Comparison of ENCODE assay signal across 13 cellular contexts in the genomic region with DNA sequence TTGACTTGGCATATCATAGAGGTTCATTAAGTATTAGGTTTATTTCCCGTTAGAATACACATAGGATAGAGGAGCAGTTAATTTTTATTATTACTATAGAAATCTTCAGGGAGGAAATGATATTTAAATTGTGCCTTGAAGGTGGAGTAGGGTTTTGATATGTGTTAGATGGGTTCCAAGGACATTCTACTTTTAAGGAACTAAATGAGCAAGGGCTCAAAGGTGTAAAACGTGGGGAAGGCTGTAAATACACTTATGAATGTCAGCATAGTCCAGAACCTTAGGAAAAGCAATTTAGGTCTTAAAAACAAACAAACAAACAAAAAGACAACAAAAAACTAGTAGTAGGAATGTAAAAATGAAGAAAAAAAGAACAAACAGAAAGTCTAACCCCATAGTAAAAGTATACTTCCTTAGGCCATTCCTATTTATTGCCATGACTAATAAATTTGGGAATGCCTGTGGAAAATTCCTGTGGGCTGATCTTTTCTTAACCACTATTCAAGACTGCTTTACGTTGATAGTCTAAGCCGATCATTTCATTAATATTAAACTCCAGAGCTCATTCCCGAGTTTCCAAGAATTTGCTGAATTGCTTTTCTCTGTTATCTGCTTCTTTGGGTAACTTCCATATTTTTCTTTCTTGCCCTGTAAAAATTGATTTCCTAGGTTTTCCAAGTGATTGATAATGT.
DNase-seq lines count a peak whose midpoint lies in the region; ATAC-seq, FAIRE-seq and TF ChIP-seq lines count a peak whose summit lies in the region.
"Had no signal": no experiment of that assay in that cellular context is flagged by ENCODE, and none has a peak within 500 bp of the region (broad histone marks: within the 10 kb centered on the region; RNA-seq: fewer than 3 reads in every experiment).

No MANE protein-coding gene starts in this region.

- H3K9ac ChIP-seq in keratinocyte (ENCODE audit: control insufficient read depth, extremely low read depth, insufficient read depth, low read length) = peak overlapping the region; percentile 38

- no peaks in the 10 kb centered on the region for H3K27me3 Mint-ChIP-seq in CD4-positive, alpha-beta memory T cell
- H3K27me3 Mint-ChIP-seq: activated naive CD4-positive, alpha-beta T cell treated with anti-CD3 and anti-CD28 coated beads, Interleukin-2, amount 50 U/mL, for 24 hours; IgD-negative memory B cell had no signal

- no peaks in the 10 kb centered on the region for H3K4me1 Mint-ChIP-seq in CD4-positive, alpha-beta memory T cell
- H3K4me1 Mint-ChIP-seq: activated naive CD4-positive, alpha-beta T cell treated with anti-CD3 and anti-CD28 coated beads, Interleukin-2, amount 50 U/mL, for 24 hours; stimulated activated effector memory CD8-positive, alpha-beta T cell treated with anti-CD3 and anti-CD28 coated beads, Interleukin-12 subunit alpha, Interleukin-12 subunit beta, amount 100 ng/mL, for 72 hours had no signal

- TF ChIP-seq CTCF in HFF-Myc (IDR thresholded peaks at IDR 0.05; ENCODE audit: low read depth, low read length, missing control alignments) (no peak), astrocyte of the cerebellum (IDR thresholded peaks at IDR 0.05; ENCODE audit: low read depth, low read length, missing control alignments) (no peak), keratinocyte (optimal IDR thresholded peaks at IDR 0.05 in 1 of 3, IDR thresholded peaks at IDR 0.05 in 1 of 3, conservative IDR thresholded peaks at IDR 0.05 in 1 of 3; ENCODE audit: extremely low read depth in 1 of 3, insufficient read depth in 2 of 3, low read length in 3 of 3) (no peak), tibial artery (IDR thresholded peaks at IDR 0.05) (no peak)

- dilution Hi-C loops in keratinocyte (cut with MboI; ENCODE audit: extremely low pct_ligation_motif_present, low sequenced_read_pairs) = no loop called here

- H3K4me2 ChIP-seq in keratinocyte (ENCODE audit: control insufficient read depth, extremely low read depth, insufficient read depth, low read depth, low read length) = peak overlapping the region; percentile 80

- POLR2A ChIA-PET in CD4-positive, alpha-beta memory T cell (lab: Charles Lee; ENCODE audit: partially characterized antibody) = no interaction called here

- CTCF ChIA-PET in CD4-positive, alpha-beta memory T cell (lab: Charles Lee; ENCODE audit: partially characterized antibody) = no interaction called here

- peaks cover 0 to 3% (median 0%) of the 10 kb centered on the region in 8 donors for H3K9me3 Mint-ChIP-seq in CD4-positive, alpha-beta memory T cell
- H3K9me3 Mint-ChIP-seq: stimulated activated effector memory CD8-positive, alpha-beta T cell treated with anti-CD3 and anti-CD28 coated beads, Interleukin-12 subunit alpha, Interleukin-12 subunit beta, amount 100 ng/mL, for 72 hours had no signal

- H3K4me3 Mint-ChIP-seq in CD4-positive, alpha-beta memory T cell = no peak overlapping the region
- H3K4me3 Mint-ChIP-seq: activated naive CD4-positive, alpha-beta T cell treated with anti-CD3 and anti-CD28 coated beads, Interleukin-2, amount 50 U/mL, for 24 hours; IgD-negative memory B cell; stimulated activated effector memory CD8-positive, alpha-beta T cell treated with anti-CD3 and anti-CD28 coated beads, Interleukin-12 subunit alpha, Interleukin-12 subunit beta, amount 100 ng/mL, for 72 hours had no signal

- no peak for ATAC-seq in GM21619 (IDR thresholded peaks at IDR 0.05; ENCODE audit: unreplicated experiment)
- ATAC-seq: lower lobe of right lung; stimulated activated effector memory CD8-positive, alpha-beta T cell treated with anti-CD3 and anti-CD28 coated beads, Interleukin-12 subunit alpha, Interleukin-12 subunit beta, amount 100 ng/mL, for 72 hours had no signal

- H3K27ac ChIP-seq in keratinocyte (ENCODE audit: control insufficient read depth, insufficient read depth, low read length) = peak overlapping the region; percentile 62
- peak overlapping the region; percentile 27 to 43 for H3K27ac ChIP-seq in tibial artery
- no peak overlapping the region for H3K27ac ChIP-seq in CD4-positive, alpha-beta memory T cell (ENCODE audit: low read depth, low read length)
- H3K27ac ChIP-seq: epithelial cell of prostate, lower lobe of right lung had no signal

- H2AFZ ChIP-seq in keratinocyte (ENCODE audit: control insufficient read depth, low read length) = peak overlapping the region; percentile 44

- DNase-seq in HFF-Myc (ENCODE audit: extremely low read depth, low read depth) (peak; percentile 84), astrocyte of the cerebellum (ENCODE audit: low read depth) (peak; percentile 73), keratinocyte (ENCODE audit: low read depth, low spot score) (peak; percentile 21), tibial artery (no peak), GM19239 (ENCODE audit: insufficient read length, low spot score) (no peak)
- no peak for DNase-seq in CD4-positive, alpha-beta memory T cell
- DNase-seq: activated CD4-positive, alpha-beta T cell treated with anti-CD3 and anti-CD28 coated beads, Interleukin-2, amount 50 U/mL, for 1 hour; lower lobe of right lung had no signal

- no peaks in the 10 kb centered on the region for H3K36me3 ChIP-seq in keratinocyte (ENCODE audit: control insufficient read depth in 2 of 2, extremely low read depth in 1 of 2, insufficient read depth in 2 of 2, low read length in 2 of 2)
- no peaks in the 10 kb centered on the region for H3K36me3 ChIP-seq in tibial artery
- H3K36me3 ChIP-seq in CD4-positive, alpha-beta memory T cell (ENCODE audit: insufficient read depth, low read length) = no peaks in the 10 kb centered on the region
- H3K36me3 ChIP-seq: lower lobe of right lung had no signal

- in situ Hi-C loops in astrocyte of the cerebellum (cut with HindIII; ENCODE audit: low sequenced_read_pairs) = no loop called here

- FAIRE-seq in keratinocyte (lab: Jason Lieb, UNC) = peak; percentile 86
- FAIRE-seq in GM19239 (lab: Jason Lieb, UNC) = no peak

- peaks cover 0 to 8% of the 10 kb centered on the region in 2 donors for H3K36me3 Mint-ChIP-seq in CD4-positive, alpha-beta memory T cell
- H3K36me3 Mint-ChIP-seq: stimulated activated effector memory CD8-positive, alpha-beta T cell treated with anti-CD3 and anti-CD28 coated beads, Interleukin-12 subunit alpha, Interleukin-12 subunit beta, amount 100 ng/mL, for 72 hours had no signal

- no peaks in the 10 kb centered on the region for H3K9me1 ChIP-seq in keratinocyte (ENCODE audit: control insufficient read depth, extremely low read depth, insufficient read depth, low read length)

- no peak overlapping the region; the same call in 1 of the 2 replicates for H3K4me3 ChIP-seq in HFF-Myc (replicated peaks; ENCODE audit: low read depth, low read length)
- no peak overlapping the region for H3K4me3 ChIP-seq in astrocyte of the cerebellum (ENCODE audit: low read depth, low read length)
- peak overlapping the region in 2 of 3 experiments; percentile 40 to 55 for H3K4me3 ChIP-seq in keratinocyte (ENCODE audit: control insufficient read depth in 2 of 3, extremely low read depth in 1 of 3, insufficient read depth in 2 of 3, low read depth in 1 of 3, low read length in 3 of 3)
- no peak overlapping the region for H3K4me3 ChIP-seq in tibial artery
- no peak overlapping the region for H3K4me3 ChIP-seq in CD4-positive, alpha-beta memory T cell (ENCODE audit: low read length in 2 of 2)
- H3K4me3 ChIP-seq: lower lobe of right lung had no signal

- H3K9me3 ChIP-seq in keratinocyte (ENCODE audit: control insufficient read depth, low read depth, low read length) = no peaks in the 10 kb centered on the region
- no peaks in the 10 kb centered on the region for H3K9me3 ChIP-seq in tibial artery
- no peaks in the 10 kb centered on the region for H3K9me3 ChIP-seq in CD4-positive, alpha-beta memory T cell (ENCODE audit: control insufficient read depth in 1 of 2, low read length in 2 of 2)
- H3K9me3 ChIP-seq: lower lobe of right lung had no signal

- peaks cover 19% of the 10 kb centered on the region for H3K4me1 ChIP-seq in keratinocyte (ENCODE audit: control insufficient read depth, extremely low read depth, insufficient read depth, low read length)
- peaks cover 0 to 19% (median 5%) of the 10 kb centered on the region in 4 donors for H3K4me1 ChIP-seq in tibial artery
- no peaks in the 10 kb centered on the region for H3K4me1 ChIP-seq in CD4-positive, alpha-beta memory T cell (ENCODE audit: insufficient read depth, low read length)
- H3K4me1 ChIP-seq: lower lobe of right lung had no signal

- no peaks in the 10 kb centered on the region for H3K79me2 ChIP-seq in keratinocyte (ENCODE audit: control insufficient read depth, insufficient read depth, low read length)

- H3K27me3 ChIP-seq in keratinocyte (ENCODE audit: control insufficient read depth, extremely low read depth, insufficient read depth, low read length) (no peaks in the 10 kb centered on the region), tibial artery (no peaks in the 10 kb centered on the region)
- no peaks in the 10 kb centered on the region for H3K27me3 ChIP-seq in CD4-positive, alpha-beta memory T cell (ENCODE audit: insufficient read depth, low read length)

- no peaks in the 10 kb centered on the region for H4K20me1 ChIP-seq in keratinocyte (ENCODE audit: control insufficient read depth, extremely low read depth, insufficient read depth, low read length)

- intact Hi-C loops in tibial artery (cut with DNase I; ENCODE audit: low total_unique reads) = no loop called here
- intact Hi-C loops in CD4-positive, alpha-beta memory T cell (cut with micrococcal nuclease) = no loop called here

- no peak overlapping the region for H3K27ac Mint-ChIP-seq in CD4-positive, alpha-beta memory T cell
- H3K27ac Mint-ChIP-seq: activated naive CD4-positive, alpha-beta T cell treated with anti-CD3 and anti-CD28 coated beads, Interleukin-2, amount 50 U/mL, for 24 hours; IgD-negative memory B cell; stimulated activated effector memory CD8-positive, alpha-beta T cell treated with anti-CD3 and anti-CD28 coated beads, Interleukin-12 subunit alpha, Interleukin-12 subunit beta, amount 100 ng/mL, for 72 hours had no signal

Comparison
In these comparisons a context has a peak if more than half of its experiments do, and no peak if none do; other contexts are left out.
1. DNase-seq: peak in HFF-Myc (single experiment), astrocyte of the cerebellum (single experiment) and keratinocyte (single experiment); none in tibial artery (0 of 2), CD4-positive, alpha-beta memory T cell (0 of 5) and GM19239 (single experiment).
2. H3K4me3 ChIP-seq: peak in keratinocyte (2 of 3); none in HFF-Myc (single experiment), astrocyte of the cerebellum (single experiment), tibial artery (0 of 2) and CD4-positive, alpha-beta memory T cell (0 of 2).